In genomic region chr12:55704824-55705780, GRCh38 we compare ENCODE assay signal across 1 cellular context.
TF ChIP-seq lines count a peak whose summit lies in the region.

No MANE protein-coding gene starts in this region.

TF ChIP-seq in HepG2, 621 proteins besides CTCF, POLR2A, EP300 and RAD21 (continues in another document):
- TF ChIP-seq PATZ1 (CRISPR knock-in tag; IDR thresholded peaks at IDR 0.05): 0 out of 2 replicates have a peak, but pooled peaks have one; percentile 29
- no peak for TF ChIP-seq PRDM4 (CRISPR knock-in tag; IDR thresholded peaks at IDR 0.05; ENCODE audit: borderline replicate concordance)
- TF ChIP-seq NKX3-1 (CRISPR knock-in tag; IDR thresholded peaks at IDR 0.05): no peak
- no peak for TF ChIP-seq ARNT2 (CRISPR knock-in tag; IDR thresholded peaks at IDR 0.05; ENCODE audit: low read depth)
- no peak for TF ChIP-seq DDIT3 (CRISPR knock-in tag; IDR thresholded peaks at IDR 0.05)
- no peak; the same call in 1 of the 2 replicates for TF ChIP-seq SOX13 (IDR thresholded peaks at IDR 0.05)
- TF ChIP-seq SOX13 (CRISPR knock-in tag; conservative IDR thresholded peaks at IDR 0.05 in 1 of 2, IDR thresholded peaks at IDR 0.05 in 1 of 2): 0 out of 4 replicates have a peak, but pooled peaks of 1 of the 2 experiments have one; percentile 30
- TF ChIP-seq RARA (CRISPR knock-in tag; IDR thresholded peaks at IDR 0.05): 0 out of 2 replicates have a peak, but pooled peaks have one; percentile 22
- peak; percentile 11; the same call in 1 of the 2 replicates for TF ChIP-seq CEBPG (CRISPR knock-in tag; IDR thresholded peaks at IDR 0.05)
- no peak for TF ChIP-seq ZNF12 (CRISPR knock-in tag; IDR thresholded peaks at IDR 0.05)
- 0 out of 2 replicates have a peak, but pooled peaks have one; percentile 31 for TF ChIP-seq HMG20B (CRISPR knock-in tag; conservative IDR thresholded peaks at IDR 0.05)
- TF ChIP-seq ZNF549 (CRISPR knock-in tag; IDR thresholded peaks at IDR 0.05): no peak
- TF ChIP-seq REPIN1 (CRISPR knock-in tag; IDR thresholded peaks at IDR 0.05; ENCODE audit: borderline replicate concordance, low read depth): 0 out of 2 replicates have a peak, but pooled peaks have one; percentile 44
- peak; percentile 18; the same call in 1 of the 2 replicates for TF ChIP-seq RXRA (CRISPR knock-in tag; IDR thresholded peaks at IDR 0.05)
- peak; percentile 83 for TF ChIP-seq TCF7L2 (IDR thresholded peaks at IDR 0.05; ENCODE audit: low read depth, low read length)
- TF ChIP-seq ZMYM4 (CRISPR knock-in tag; IDR thresholded peaks at IDR 0.05): no peak
- TF ChIP-seq TFAP4 (IDR thresholded peaks at IDR 0.05; ENCODE audit: borderline replicate concordance, low read depth): peak; percentile 77
- TF ChIP-seq LCORL (IDR thresholded peaks at IDR 0.05): no peak
- peak; percentile 47; the same call in 1 of the 2 replicates for TF ChIP-seq LCORL (CRISPR knock-in tag; IDR thresholded peaks at IDR 0.05)
- 0 out of 2 replicates have a peak, but pooled peaks have one; percentile 29 for TF ChIP-seq GATAD2A (CRISPR knock-in tag; IDR thresholded peaks at IDR 0.05)
- TF ChIP-seq STAT5B (CRISPR knock-in tag; IDR thresholded peaks at IDR 0.05): no peak
- TF ChIP-seq ZNF687 (CRISPR knock-in tag; IDR thresholded peaks at IDR 0.05): no peak
- TF ChIP-seq ZNF121 (CRISPR knock-in tag; IDR thresholded peaks at IDR 0.05): no peak
- TF ChIP-seq NONO (IDR thresholded peaks at IDR 0.05): no peak
- peak; percentile 28; the same call in 1 of the 2 replicates for TF ChIP-seq NONO (CRISPR knock-in tag; conservative IDR thresholded peaks at IDR 0.05)
- TF ChIP-seq SOX6 (IDR thresholded peaks at IDR 0.05): no peak
- peak; percentile 41; the same call in 1 of the 2 replicates for TF ChIP-seq SOX6 (CRISPR knock-in tag; IDR thresholded peaks at IDR 0.05)
- TF ChIP-seq MYNN (CRISPR knock-in tag; IDR thresholded peaks at IDR 0.05; ENCODE audit: low read depth): no peak
- TF ChIP-seq HNF4G (IDR thresholded peaks at IDR 0.05; ENCODE audit: borderline replicate concordance, low read depth, low read length): peak; percentile 21; the same call in 1 of the 2 replicates
- no peak for TF ChIP-seq HNF4G (CRISPR knock-in tag; IDR thresholded peaks at IDR 0.05; ENCODE audit: borderline replicate concordance, low read depth)
- TF ChIP-seq FOXP1 (IDR thresholded peaks at IDR 0.05): peak; percentile 27; the same call in 1 of the 2 replicates
- peak; percentile 67; the same call in 1 of the 2 replicates for TF ChIP-seq FOXP1 (CRISPR knock-in tag; IDR thresholded peaks at IDR 0.05)
- peak; percentile 56; the same call in 1 of the 2 replicates for TF ChIP-seq SP5 (CRISPR knock-in tag; IDR thresholded peaks at IDR 0.05; ENCODE audit: borderline replicate concordance, low read depth)
- TF ChIP-seq RERE (CRISPR knock-in tag; IDR thresholded peaks at IDR 0.05; ENCODE audit: low read depth): peak; percentile 72; the same call in 1 of the 2 replicates
- no peak for TF ChIP-seq MLXIP (CRISPR knock-in tag; IDR thresholded peaks at IDR 0.05; ENCODE audit: borderline replicate concordance)
- peak; percentile 80 for TF ChIP-seq HHEX (CRISPR knock-in tag; IDR thresholded peaks at IDR 0.05)
- TF ChIP-seq TBX2 (CRISPR knock-in tag; IDR thresholded peaks at IDR 0.05; ENCODE audit: borderline replicate concordance): peak; percentile 66
- peak; percentile 92; the same call in 1 of the 2 replicates for TF ChIP-seq TBX3 (IDR thresholded peaks at IDR 0.05; ENCODE audit: borderline replicate concordance)
- TF ChIP-seq FOXA3 (CRISPR knock-in tag; IDR thresholded peaks at IDR 0.05): peak; percentile 65
- peak; percentile 26; the same call in 1 of the 2 replicates for TF ChIP-seq CEBPB (IDR thresholded peaks at IDR 0.05; ENCODE audit: borderline replicate concordance, low read depth, low read length)
- peak; percentile 53; the same call in 1 of the 2 replicates for TF ChIP-seq FOSL2 (CRISPR knock-in tag; IDR thresholded peaks at IDR 0.05)
- peak; percentile 61 for TF ChIP-seq FOXP4 (CRISPR knock-in tag; IDR thresholded peaks at IDR 0.05)
